28 cellular contexts compared by ENCODE assay signal in the genomic region with DNA sequence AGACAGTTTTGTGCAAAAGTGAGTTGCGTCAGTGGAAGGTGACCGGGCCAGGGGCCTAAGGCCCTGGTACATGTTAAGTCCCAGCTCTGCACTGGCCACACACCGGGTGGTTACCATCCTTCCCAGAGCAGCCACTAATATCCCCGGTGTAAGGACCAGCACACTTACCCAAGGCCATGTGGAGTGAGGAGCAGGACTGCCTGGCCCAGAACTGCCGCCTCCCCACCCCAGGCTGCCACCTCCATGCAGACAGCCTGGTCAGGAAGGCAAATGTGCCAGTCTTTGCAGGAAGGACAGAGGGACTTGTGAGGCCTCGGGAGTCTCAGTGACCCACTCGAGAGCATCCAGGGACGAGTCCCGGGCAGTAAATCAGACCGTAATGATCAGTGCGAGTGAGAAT.
DNase-seq lines count a peak whose midpoint lies in the region; ATAC-seq, FAIRE-seq and TF ChIP-seq lines count a peak whose summit lies in the region.
"Had no signal": no experiment of that assay in that cellular context is flagged by ENCODE, and none has a peak within 500 bp of the region (broad histone marks: within the 10 kb centered on the region; RNA-seq: fewer than 3 reads in every experiment).

No MANE protein-coding gene starts in this region.

- H3K4me1 ChIP-seq in Peyer's patch, result no peaks in the 10 kb centered on the region
- H3K4me1 ChIP-seq in mucosa of descending colon (ENCODE audit: low read depth), result no peaks in the 10 kb centered on the region
- no peaks in the 10 kb centered on the region for H3K4me1 ChIP-seq in aorta (ENCODE audit: control insufficient read depth in 1 of 2, insufficient read depth in 2 of 2, low read length in 2 of 2)
- no peaks in the 10 kb centered on the region for H3K4me1 ChIP-seq in kidney (ENCODE audit: control insufficient read depth in 1 of 2, insufficient read depth in 1 of 2, low read depth in 1 of 2, low read length in 2 of 2)
- H3K4me1 ChIP-seq: esophagus squamous epithelium, neural progenitor cell, right lobe of liver had no signal

- no peak overlapping the region for H3K9ac ChIP-seq in kidney (ENCODE audit: low read length in 2 of 2)
- H3K9ac ChIP-seq: BLaER1, GM23248, neural progenitor cell had no signal

- H3K4me3 Mint-ChIP-seq in activated CD8-positive, alpha-beta T cell treated with anti-CD3 and anti-CD28 coated beads for 36 hours, result no peak overlapping the region
- H3K4me3 Mint-ChIP-seq: activated CD4-positive, alpha-beta T cell treated with anti-CD3 and anti-CD28 coated beads for 36 hours; activated T-helper 1 cell treated with anti-CD3 and anti-CD28 coated beads, Interleukin-12 subunit alpha, Interleukin-12 subunit beta, Interleukin-2, Interleukin-4 antibody, amounts not matched to agents 30 ng/mL and 10 ng/mL and 1 ng/mL, durations not matched to agents 14 hours and 24 hours and 36 hours; memory B cell; neural progenitor cell; stimulated activated naive B cell treated with anti-CD40 and anti-IgM and Interleukin-4, amounts not matched to agents 10 μg/mL and 1 μg/mL and 100 μg/mL, for 72 hours had no signal

- intact Hi-C loops in mucosa of descending colon (cut with DNase I, micrococcal nuclease), result no loop called here
- intact Hi-C loops in aorta (cut with DNase I), result no loop called here
- intact Hi-C loops in kidney (cut with DNase I), result no loop called here
- intact Hi-C loops in activated CD8-positive, alpha-beta T cell treated with anti-CD3 and anti-CD28 coated beads for 36 hours (cut with micrococcal nuclease), result no loop called here

- in situ Hi-C loops in KBM-7 (cut with MboI; ENCODE audit: low pct_unique_long_range_greater_than_20kb, low sequenced_read_pairs), result no loop called here

- no peaks in the 10 kb centered on the region for H3K36me3 ChIP-seq in Peyer's patch
- H3K36me3 ChIP-seq in mucosa of descending colon (ENCODE audit: low read depth), result no peaks in the 10 kb centered on the region
- no peaks in the 10 kb centered on the region for H3K36me3 ChIP-seq in aorta (ENCODE audit: control insufficient read depth in 1 of 2, insufficient read depth in 2 of 2, low read length in 1 of 2)
- no peaks in the 10 kb centered on the region for H3K36me3 ChIP-seq in kidney (ENCODE audit: control insufficient read depth in 1 of 2, insufficient read depth in 2 of 2, low read length in 2 of 2)
- H3K36me3 ChIP-seq: BLaER1, esophagus squamous epithelium, neural progenitor cell, right lobe of liver had no signal

- POLR2A ChIA-PET in activated CD8-positive, alpha-beta T cell treated with anti-CD3 and anti-CD28 coated beads for 36 hours (lab: Charles Lee), result no interaction called here

- H3K4me3 ChIP-seq in Peyer's patch, result no peak overlapping the region
- H3K4me3 ChIP-seq in mucosa of descending colon, result no peak overlapping the region
- H3K4me3 ChIP-seq in aorta (ENCODE audit: low read length in 2 of 2), result no peak overlapping the region
- H3K4me3 ChIP-seq in kidney (ENCODE audit: low read length in 2 of 2), result no peak overlapping the region
- H3K4me3 ChIP-seq: BLaER1, esophagus squamous epithelium, GM23248, neural progenitor cell, right lobe of liver had no signal

- peaks cover 4% of the 10 kb centered on the region for H3K4me1 Mint-ChIP-seq in activated CD8-positive, alpha-beta T cell treated with anti-CD3 and anti-CD28 coated beads for 36 hours (ENCODE audit: low read depth)
- H3K4me1 Mint-ChIP-seq: activated CD4-positive, alpha-beta T cell treated with anti-CD3 and anti-CD28 coated beads for 36 hours; memory B cell; neural progenitor cell; stimulated activated naive B cell treated with anti-CD40 and anti-IgM and Interleukin-4, amounts not matched to agents 10 μg/mL and 1 μg/mL and 100 μg/mL, for 72 hours had no signal

- CTCF ChIA-PET in activated CD8-positive, alpha-beta T cell treated with anti-CD3 and anti-CD28 coated beads for 36 hours (lab: Charles Lee), result interaction anchor here (1.0 kb wide), 1 partner anchor 23 kb away, joined by 3 read pairs; no protein-coding TSS in a partner anchor

- TF ChIP-seq POLR2A in Peyer's patch (IDR thresholded peaks at IDR 0.05), result no peak

- WGBS in aorta, 2 donors, result 92 to 93% methylated on average over 11 of the region's 11 CpGs

- ATAC-seq in mucosa of descending colon (no peak), aorta (ENCODE audit: low FRiP score) (no peak)
- ATAC-seq in activated CD8-positive, alpha-beta T cell treated with anti-CD3 and anti-CD28 coated beads for 36 hours, result no peak
- ATAC-seq: activated CD4-positive, alpha-beta T cell treated with anti-CD3 and anti-CD28 coated beads for 36 hours; left colon; right lobe of liver; stimulated activated naive B cell treated with anti-CD40 and anti-IgM and Interleukin-4, amounts not matched to agents 10 μg/mL and 1 μg/mL and 100 μg/mL, for 72 hours had no signal

- H3K9me3 ChIP-seq in Peyer's patch (no peaks in the 10 kb centered on the region), mucosa of descending colon (no peaks in the 10 kb centered on the region), aorta (ENCODE audit: control insufficient read depth, low read length) (no peaks in the 10 kb centered on the region), kidney (ENCODE audit: control insufficient read depth in 1 of 2, low read length in 2 of 2) (no peaks in the 10 kb centered on the region)
- H3K9me3 ChIP-seq: BLaER1, esophagus squamous epithelium, right lobe of liver had no signal

- no peak overlapping the region for H3K27ac ChIP-seq in Peyer's patch
- H3K27ac ChIP-seq in aorta (ENCODE audit: low read depth in 1 of 2, low read length in 2 of 2), result no peak overlapping the region
- no peak overlapping the region for H3K27ac ChIP-seq in kidney (ENCODE audit: low read depth in 2 of 2, low read length in 2 of 2)
- H3K27ac ChIP-seq: esophagus squamous epithelium, GM23248, neural progenitor cell, right lobe of liver had no signal

- H3K27me3 ChIP-seq in Peyer's patch, result no peaks in the 10 kb centered on the region
- H3K27me3 ChIP-seq in aorta (ENCODE audit: control insufficient read depth in 1 of 2, insufficient read depth in 2 of 2, low read length in 1 of 2), result no peaks in the 10 kb centered on the region
- H3K27me3 ChIP-seq: BLaER1, esophagus squamous epithelium, neural progenitor cell, right lobe of liver had no signal

- no peaks in the 10 kb centered on the region for H3K27me3 Mint-ChIP-seq in activated CD8-positive, alpha-beta T cell treated with anti-CD3 and anti-CD28 coated beads for 36 hours
- H3K27me3 Mint-ChIP-seq: activated CD4-positive, alpha-beta T cell treated with anti-CD3 and anti-CD28 coated beads for 36 hours; stimulated activated naive B cell treated with anti-CD40 and anti-IgM and Interleukin-4, amounts not matched to agents 10 μg/mL and 1 μg/mL and 100 μg/mL, for 72 hours had no signal

- no peaks in the 10 kb centered on the region for H3K9me3 Mint-ChIP-seq in activated CD8-positive, alpha-beta T cell treated with anti-CD3 and anti-CD28 coated beads for 36 hours
- H3K9me3 Mint-ChIP-seq: activated T-helper 1 cell treated with anti-CD3 and anti-CD28 coated beads, Interleukin-12 subunit alpha, Interleukin-12 subunit beta, Interleukin-2, Interleukin-4 antibody, amounts not matched to agents 30 ng/mL and 10 ng/mL and 1 ng/mL, durations not matched to agents 14 hours and 24 hours and 36 hours; memory B cell; neural progenitor cell; stimulated activated naive B cell treated with anti-CD40 and anti-IgM and Interleukin-4, amounts not matched to agents 10 μg/mL and 1 μg/mL and 100 μg/mL, for 72 hours had no signal

- H3K27ac Mint-ChIP-seq in activated CD8-positive, alpha-beta T cell treated with anti-CD3 and anti-CD28 coated beads for 36 hours, result no peak overlapping the region
- H3K27ac Mint-ChIP-seq: activated CD4-positive, alpha-beta T cell treated with anti-CD3 and anti-CD28 coated beads for 36 hours; activated T-helper 1 cell treated with anti-CD3 and anti-CD28 coated beads, Interleukin-12 subunit alpha, Interleukin-12 subunit beta, Interleukin-2, Interleukin-4 antibody, amounts not matched to agents 30 ng/mL and 10 ng/mL and 1 ng/mL, durations not matched to agents 14 hours and 24 hours and 36 hours; memory B cell; neural progenitor cell; stimulated activated naive B cell treated with anti-CD40 and anti-IgM and Interleukin-4, amounts not matched to agents 10 μg/mL and 1 μg/mL and 100 μg/mL, for 72 hours had no signal

- TF ChIP-seq CTCF in Peyer's patch (IDR thresholded peaks at IDR 0.05), result no peak
- TF ChIP-seq CTCF in mucosa of descending colon (IDR thresholded peaks at IDR 0.05), result no peak
- TF ChIP-seq CTCF in kidney (IDR thresholded peaks at IDR 0.05; ENCODE audit: borderline replicate concordance, extremely low read depth, insufficient read depth), result no peak
- TF ChIP-seq CTCF in activated CD8-positive, alpha-beta T cell treated with anti-CD3 and anti-CD28 coated beads for 36 hours (IDR thresholded peaks at IDR 0.05), result no peak

- DNase-seq in activated effector memory CD4-positive, alpha-beta T cell treated with anti-CD3 and anti-CD28 coated beads, Interleukin-2, amount 50 U/mL, for 16 hours, result peak; percentile 54
- DNase-seq in activated effector memory CD4-positive, alpha-beta T cell treated with Interleukin-2 at 50 U/mL for 16 hours, result no peak
- peak in 2 of 3 donors; percentile 24 to 37 for DNase-seq in Peyer's patch
- DNase-seq in mucosa of descending colon, result peak in 2 of 3 donors; percentile 6 to 8
- peak; percentile 26 to 30 for DNase-seq in aorta
- no peak for DNase-seq in kidney
- DNase-seq in activated CD8-positive, alpha-beta T cell treated with anti-CD3 and anti-CD28 coated beads for 36 hours, result no peak
- DNase-seq in KBM-7, result no peak
- DNase-seq: activated CD4-positive, alpha-beta T cell treated with anti-CD3 and anti-CD28 coated beads for 36 hours; activated naive CD4-positive, alpha-beta T cell treated with anti-CD3 and anti-CD28 coated beads, Interleukin-2, amount 50 U/mL, for 16 hours; anterior cingulate cortex; DMS79; esophagus squamous epithelium; foreskin melanocyte; GDM1; GM23248; IMR-90; NCI-H1048; NCI-H1694; stimulated activated naive B cell treated with anti-CD40 and anti-IgM and Interleukin-4, amounts not matched to agents 10 μg/mL and 1 μg/mL and 100 μg/mL, for 72 hours; T-helper 2 cell had no signal

- H3K36me3 Mint-ChIP-seq in activated CD8-positive, alpha-beta T cell treated with anti-CD3 and anti-CD28 coated beads for 36 hours (ENCODE audit: low read depth), result no peaks in the 10 kb centered on the region
- H3K36me3 Mint-ChIP-seq: memory B cell; neural progenitor cell; stimulated activated naive B cell treated with anti-CD40 and anti-IgM and Interleukin-4, amounts not matched to agents 10 μg/mL and 1 μg/mL and 100 μg/mL, for 72 hours had no signal

- no peak for FAIRE-seq in kidney (lab: Jason Lieb, UNC)
- FAIRE-seq: endometrium had no signal

Comparison
In these comparisons a context has a peak if more than half of its experiments do, and no peak if none do; other contexts are left out.
1. DNase-seq: peak in activated effector memory CD4-positive, alpha-beta T cell treated with anti-CD3 and anti-CD28 coated beads, Interleukin-2, amount 50 U/mL, for 16 hours (single experiment), Peyer's patch (2 of 3), mucosa of descending colon (2 of 3) and aorta (2 of 2); none in activated effector memory CD4-positive, alpha-beta T cell treated with Interleukin-2 at 50 U/mL for 16 hours (single experiment), kidney (single experiment), activated CD8-positive, alpha-beta T cell treated with anti-CD3 and anti-CD28 coated beads for 36 hours (single experiment) and KBM-7 (single experiment).